Comparison of ENCODE assay signal across 1 cellular context in genomic region chr3:73043414-73043813, GRCh38.
TF ChIP-seq lines count a peak whose summit lies in the region.

No MANE protein-coding gene starts in this region.

TF ChIP-seq in GM12878, 131 proteins besides CTCF, POLR2A, EP300 and RAD21:
- TF ChIP-seq MTA2 (IDR thresholded peaks at IDR 0.05; ENCODE audit: low read depth) (0 out of 2 replicates have a peak, but pooled peaks have one; percentile 20), SRF (IDR thresholded peaks at IDR 0.05; ENCODE audit: low read depth in 2 of 2, low read length in 2 of 2) (no peak), CEBPZ (IDR thresholded peaks at IDR 0.05; ENCODE audit: low read depth, low read length) (no peak)
